Comparison of ENCODE assay signal across 8 cellular contexts in the genomic region with DNA sequence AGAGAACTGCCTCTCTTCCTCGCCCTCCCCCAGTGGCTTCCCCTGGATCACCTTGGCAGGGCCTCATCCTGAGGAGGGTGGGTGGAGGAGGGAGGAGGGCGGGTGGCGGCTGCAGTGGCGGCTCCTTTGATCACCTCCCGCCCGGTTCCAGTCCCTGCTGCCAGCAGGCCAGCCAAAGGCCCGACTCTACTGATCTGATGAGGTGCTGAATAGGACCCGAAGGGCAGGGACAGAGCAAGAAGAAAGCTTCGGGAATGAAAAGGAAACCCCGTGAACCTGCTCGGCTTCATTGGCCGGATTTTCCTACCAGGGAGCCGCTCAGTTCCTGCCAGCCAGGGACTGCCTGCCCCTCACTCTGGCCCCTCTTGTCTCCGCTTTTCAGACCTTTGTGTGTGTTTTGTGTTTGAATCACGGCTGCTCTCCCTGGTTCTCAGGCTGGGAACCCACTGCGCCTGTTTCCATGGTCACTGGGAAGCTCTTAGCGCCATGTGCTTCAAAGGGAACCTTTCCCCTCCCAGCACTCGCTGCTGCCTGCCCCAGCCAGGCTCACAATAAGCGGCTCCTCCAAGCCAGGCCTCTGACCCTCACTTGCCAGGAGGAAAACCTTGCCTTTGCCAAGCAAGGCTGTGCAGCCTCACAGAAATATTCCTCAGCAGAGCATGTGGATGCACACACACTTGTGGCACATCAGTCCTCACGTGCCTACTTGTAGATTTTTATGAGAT. TPM values are rescaled to one million over a fixed set of nuclear protein-coding genes. Genes with fewer than 3 reads are reported as not detected.
A peak's percentile ranks its signal among the peaks of the same experiment; 100 is the strongest.
DNase-seq lines count a peak whose midpoint lies in the region; ATAC-seq and TF ChIP-seq lines count a peak whose summit lies in the region.
"Had no signal": no experiment of that assay in that cellular context is flagged by ENCODE, and none has a peak within 500 bp of the region (broad histone marks: within the 10 kb centered on the region; RNA-seq: fewer than 3 reads in every experiment).

No MANE protein-coding gene starts in this region.

- H3K9me3 Mint-ChIP-seq in brain: no peaks in the 10 kb centered on the region
- H3K9me3 Mint-ChIP-seq in activated CD8-positive, alpha-beta memory T cell treated with anti-CD3 and anti-CD28 coated beads, Interleukin-2, amount 10 ng/mL, durations not matched to agents 7 days and 5 days (ENCODE audit: low read depth): no peaks in the 10 kb centered on the region

- H3K27me3 ChIP-seq in stomach: no peaks in the 10 kb centered on the region

- no peaks in the 10 kb centered on the region for H3K36me3 ChIP-seq in stomach

- DNase-seq in NCI-H1092 (lab: John Stamatoyannopoulos, UW): peak; percentile 74
- DNase-seq in kidney tubule cell (ENCODE audit: low spot score): peak; percentile 62
- DNase-seq in stomach: peak; percentile 85
- no peak for DNase-seq in stimulated activated CD4-positive, alpha-beta T cell treated with anti-CD3 and anti-CD28 coated beads, Interleukin-2, amount 100 ng/mL, for 48 hours
- DNase-seq in RWPE1 (ENCODE audit: low spot score): no peak
- no peak for DNase-seq in activated CD8-positive, alpha-beta memory T cell treated with anti-CD3 and anti-CD28 coated beads, Interleukin-2, amount 10 ng/mL, durations not matched to agents 7 days and 5 days
- DNase-seq: activated gamma-delta T cell treated with Interleukin-2 at 50 U/mL for 16 hours had no signal

- WGBS in stomach, 5 donors: 18 to 31% (median 22%) methylated on average over 17 to 20 of the region's 20 CpGs

- no peaks in the 10 kb centered on the region for H3K9me3 ChIP-seq in stomach

- no peak for TF ChIP-seq EP300 in stomach (IDR thresholded peaks at IDR 0.05)

- POLR2A ChIA-PET in RWPE1 (lab: Yijun Ruan, JAX; ENCODE audit: low non-redundant PET): no interaction called here

- H3K4me3 ChIP-seq in stomach: peak overlapping the region in 1 of 4 donors; percentile 8

- intact Hi-C loops in stomach (cut with DNase I; ENCODE audit: low total_unique reads): no loop called here

- peak overlapping the region; percentile 74 to 79 (median 76) for H3K4me3 Mint-ChIP-seq in brain
- no peak overlapping the region for H3K4me3 Mint-ChIP-seq in activated CD8-positive, alpha-beta memory T cell treated with anti-CD3 and anti-CD28 coated beads, Interleukin-2, amount 10 ng/mL, durations not matched to agents 7 days and 5 days

- peaks cover 71% of the 10 kb centered on the region for H3K4me1 Mint-ChIP-seq in brain
- H3K4me1 Mint-ChIP-seq in activated CD8-positive, alpha-beta memory T cell treated with anti-CD3 and anti-CD28 coated beads, Interleukin-2, amount 10 ng/mL, durations not matched to agents 7 days and 5 days: no peaks in the 10 kb centered on the region

- CTCF ChIA-PET in RWPE1 (lab: Yijun Ruan, JAX): interaction anchor here (0.6 kb wide), 1 partner anchor 131 kb away, joined by 3 read pairs; no protein-coding TSS in a partner anchor
- CTCF ChIA-PET in activated CD8-positive, alpha-beta memory T cell treated with anti-CD3 and anti-CD28 coated beads, Interleukin-2, amount 10 ng/mL, durations not matched to agents 7 days and 5 days (lab: Charles Lee): no interaction called here

- no peak for ATAC-seq in activated CD8-positive, alpha-beta memory T cell treated with anti-CD3 and anti-CD28 coated beads, Interleukin-2, amount 10 ng/mL, durations not matched to agents 7 days and 5 days

- peak overlapping the region; percentile 52 to 73 (median 63) for H3K27ac ChIP-seq in stomach
- H3K27ac ChIP-seq in RWPE1: no peak overlapping the region; the same call in 1 of the 2 replicates

- no peak for TF ChIP-seq CTCF in brain (conservative IDR thresholded peaks at IDR 0.05)
- TF ChIP-seq CTCF in stomach (IDR thresholded peaks at IDR 0.05): no peak
- no peak for TF ChIP-seq CTCF in RWPE1 (conservative IDR thresholded peaks at IDR 0.05; ENCODE audit: low read depth)

- peaks cover 20 to 48% (median 31%) of the 10 kb centered on the region in 4 donors for H3K4me1 ChIP-seq in stomach

- peaks cover 4% of the 10 kb centered on the region for H3K36me3 Mint-ChIP-seq in brain
- H3K36me3 Mint-ChIP-seq in activated CD8-positive, alpha-beta memory T cell treated with anti-CD3 and anti-CD28 coated beads, Interleukin-2, amount 10 ng/mL, durations not matched to agents 7 days and 5 days: no peaks in the 10 kb centered on the region

- H3K27me3 Mint-ChIP-seq in brain: no peaks in the 10 kb centered on the region
- H3K27me3 Mint-ChIP-seq in activated CD8-positive, alpha-beta memory T cell treated with anti-CD3 and anti-CD28 coated beads, Interleukin-2, amount 10 ng/mL, durations not matched to agents 7 days and 5 days: peaks cover 34% of the 10 kb centered on the region

- H3K27ac Mint-ChIP-seq in brain: peak overlapping the region; percentile 84 to 98 (median 98)
- no peak overlapping the region for H3K27ac Mint-ChIP-seq in activated CD8-positive, alpha-beta memory T cell treated with anti-CD3 and anti-CD28 coated beads, Interleukin-2, amount 10 ng/mL, durations not matched to agents 7 days and 5 days

- no peak for TF ChIP-seq POLR2A in stomach (IDR thresholded peaks at IDR 0.05)

RNA-seq across cellular contexts. Expression of a gene that starts 56.8 kb away (rescaled TPM):
- polyA plus RNA-seq in brain (ENCODE audit: insufficient read depth, low read depth, low replicate concordance): 0.36 TPM
- total RNA-seq in stomach: under 1 TPM in 1 of 5 donors, not detected in 4; 0.55 TPM
- polyA plus RNA-seq in stomach: not detected
- not detected for total RNA-seq in activated CD8-positive, alpha-beta memory T cell treated with anti-CD3 and anti-CD28 coated beads, Interleukin-2, amount 10 ng/mL, durations not matched to agents 7 days and 5 days

Comparison
In these comparisons a context has a peak if more than half of its experiments do, and no peak if none do; other contexts are left out.
1. DNase-seq: peak in NCI-H1092 (single experiment), kidney tubule cell (single experiment) and stomach (single experiment); none in stimulated activated CD4-positive, alpha-beta T cell treated with anti-CD3 and anti-CD28 coated beads, Interleukin-2, amount 100 ng/mL, for 48 hours (0 of 2), RWPE1 (single experiment) and activated CD8-positive, alpha-beta memory T cell treated with anti-CD3 and anti-CD28 coated beads, Interleukin-2, amount 10 ng/mL, durations not matched to agents 7 days and 5 days (single experiment).